1 cellular context compared by ENCODE assay signal in genomic region chr12:121632069-121632970, GRCh38.
TF ChIP-seq lines count a peak whose summit lies in the region.

No MANE protein-coding gene starts in this region.

TF ChIP-seq in HEK293, 187 proteins besides CTCF, POLR2A, EP300 and RAD21 (continued from another document):
- TF ChIP-seq ZNF692 (tag by site-specific recombination; IDR thresholded peaks at IDR 0.05), result 0 out of 2 replicates have a peak, but pooled peaks have one; percentile 58
- peak; percentile 95 for TF ChIP-seq ZNF16 (tag by site-specific recombination; IDR thresholded peaks at IDR 0.05; ENCODE audit: low read depth)
- TF ChIP-seq ZBTB44 (tag by site-specific recombination; IDR thresholded peaks at IDR 0.05), result peak; percentile 71
TF ChIP-seq in HEK293: peak in this region for 4.
